In the genomic region with DNA sequence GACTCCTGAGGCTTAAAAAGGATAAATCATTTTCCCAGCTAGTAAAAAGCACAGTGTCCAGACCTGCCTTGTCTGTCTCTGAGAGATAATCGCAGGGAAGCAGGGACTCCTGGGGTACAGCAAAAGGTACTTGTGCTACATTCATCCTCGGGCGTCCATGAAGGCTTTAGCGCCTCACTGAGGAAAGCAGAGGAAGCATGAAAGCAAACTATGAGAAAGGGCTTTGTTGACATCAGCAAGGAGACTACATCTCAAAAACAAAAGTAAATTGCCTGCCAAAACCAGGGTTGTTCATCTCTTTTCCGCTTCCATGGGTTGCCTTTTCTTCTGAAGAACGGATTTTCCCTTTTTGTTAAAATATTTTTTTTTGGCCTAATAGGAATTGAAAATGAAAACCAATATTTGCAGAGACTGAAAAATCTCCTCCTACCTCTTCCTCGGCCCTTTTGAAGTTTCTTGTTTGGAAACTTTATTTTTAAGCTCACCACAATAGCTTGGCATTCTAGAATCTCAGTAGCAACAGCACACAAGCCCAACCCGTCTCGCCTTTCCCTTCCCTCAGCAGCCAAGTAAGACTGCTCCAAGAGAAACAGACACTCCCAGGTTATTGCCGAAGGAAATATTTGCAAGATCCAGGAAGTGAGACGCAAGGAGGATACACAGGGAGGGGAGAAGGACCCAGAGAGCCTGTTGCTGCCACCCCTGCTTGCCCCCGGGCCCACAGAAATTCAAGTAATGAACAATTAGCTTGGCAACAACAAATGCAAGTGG, we compare ENCODE assay signal across 2 cellular contexts.
TF ChIP-seq lines count a peak whose summit lies in the region.

No MANE protein-coding gene starts in this region.

TF ChIP-seq in GM23338, 12 proteins besides CTCF, POLR2A, EP300 and RAD21:
- no peak for TF ChIP-seq ZNF331 (CRISPR knock-in tag; IDR thresholded peaks at IDR 0.05; ENCODE audit: low read depth)
- TF ChIP-seq, protein P1, sequence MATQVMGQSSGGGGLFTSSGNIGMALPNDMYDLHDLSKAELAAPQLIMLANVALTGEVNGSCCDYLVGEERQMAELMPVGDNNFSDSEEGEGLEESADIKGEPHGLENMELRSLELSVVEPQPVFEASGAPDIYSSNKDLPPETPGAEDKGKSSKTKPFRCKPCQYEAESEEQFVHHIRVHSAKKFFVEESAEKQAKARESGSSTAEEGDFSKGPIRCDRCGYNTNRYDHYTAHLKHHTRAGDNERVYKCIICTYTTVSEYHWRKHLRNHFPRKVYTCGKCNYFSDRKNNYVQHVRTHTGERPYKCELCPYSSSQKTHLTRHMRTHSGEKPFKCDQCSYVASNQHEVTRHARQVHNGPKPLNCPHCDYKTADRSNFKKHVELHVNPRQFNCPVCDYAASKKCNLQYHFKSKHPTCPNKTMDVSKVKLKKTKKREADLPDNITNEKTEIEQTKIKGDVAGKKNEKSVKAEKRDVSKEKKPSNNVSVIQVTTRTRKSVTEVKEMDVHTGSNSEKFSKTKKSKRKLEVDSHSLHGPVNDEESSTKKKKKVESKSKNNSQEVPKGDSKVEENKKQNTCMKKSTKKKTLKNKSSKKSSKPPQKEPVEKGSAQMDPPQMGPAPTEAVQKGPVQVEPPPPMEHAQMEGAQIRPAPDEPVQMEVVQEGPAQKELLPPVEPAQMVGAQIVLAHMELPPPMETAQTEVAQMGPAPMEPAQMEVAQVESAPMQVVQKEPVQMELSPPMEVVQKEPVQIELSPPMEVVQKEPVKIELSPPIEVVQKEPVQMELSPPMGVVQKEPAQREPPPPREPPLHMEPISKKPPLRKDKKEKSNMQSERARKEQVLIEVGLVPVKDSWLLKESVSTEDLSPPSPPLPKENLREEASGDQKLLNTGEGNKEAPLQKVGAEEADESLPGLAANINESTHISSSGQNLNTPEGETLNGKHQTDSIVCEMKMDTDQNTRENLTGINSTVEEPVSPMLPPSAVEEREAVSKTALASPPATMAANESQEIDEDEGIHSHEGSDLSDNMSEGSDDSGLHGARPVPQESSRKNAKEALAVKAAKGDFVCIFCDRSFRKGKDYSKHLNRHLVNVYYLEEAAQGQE (IDR thresholded peaks at IDR 0.05; ENCODE audit: unreplicated experiment) = no peak
- TF ChIP-seq, protein P2, sequence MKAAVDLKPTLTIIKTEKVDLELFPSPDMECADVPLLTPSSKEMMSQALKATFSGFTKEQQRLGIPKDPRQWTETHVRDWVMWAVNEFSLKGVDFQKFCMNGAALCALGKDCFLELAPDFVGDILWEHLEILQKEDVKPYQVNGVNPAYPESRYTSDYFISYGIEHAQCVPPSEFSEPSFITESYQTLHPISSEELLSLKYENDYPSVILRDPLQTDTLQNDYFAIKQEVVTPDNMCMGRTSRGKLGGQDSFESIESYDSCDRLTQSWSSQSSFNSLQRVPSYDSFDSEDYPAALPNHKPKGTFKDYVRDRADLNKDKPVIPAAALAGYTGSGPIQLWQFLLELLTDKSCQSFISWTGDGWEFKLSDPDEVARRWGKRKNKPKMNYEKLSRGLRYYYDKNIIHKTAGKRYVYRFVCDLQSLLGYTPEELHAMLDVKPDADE (IDR thresholded peaks at IDR 0.05) = no peak
TF ChIP-seq in GM23338: peak in this region for 0.

TF ChIP-seq in WTC11, 78 proteins besides CTCF, POLR2A, EP300 and RAD21:
- no peak for TF ChIP-seq SP1 (CRISPR knock-in tag; conservative IDR thresholded peaks at IDR 0.05)
- TF ChIP-seq, protein P3, sequence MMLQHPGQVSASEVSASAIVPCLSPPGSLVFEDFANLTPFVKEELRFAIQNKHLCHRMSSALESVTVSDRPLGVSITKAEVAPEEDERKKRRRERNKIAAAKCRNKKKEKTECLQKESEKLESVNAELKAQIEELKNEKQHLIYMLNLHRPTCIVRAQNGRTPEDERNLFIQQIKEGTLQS (CRISPR knock-in tag; conservative IDR thresholded peaks at IDR 0.05) = no peak
- no peak for TF ChIP-seq ZNF423 (CRISPR knock-in tag; IDR thresholded peaks at IDR 0.05)
- TF ChIP-seq NR3C1 (CRISPR knock-in tag; conservative IDR thresholded peaks at IDR 0.05; ENCODE audit: low read depth) = no peak
- TF ChIP-seq, protein P4, sequence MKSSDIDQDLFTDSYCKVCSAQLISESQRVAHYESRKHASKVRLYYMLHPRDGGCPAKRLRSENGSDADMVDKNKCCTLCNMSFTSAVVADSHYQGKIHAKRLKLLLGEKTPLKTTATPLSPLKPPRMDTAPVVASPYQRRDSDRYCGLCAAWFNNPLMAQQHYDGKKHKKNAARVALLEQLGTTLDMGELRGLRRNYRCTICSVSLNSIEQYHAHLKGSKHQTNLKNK (CRISPR knock-in tag; IDR thresholded peaks at IDR 0.05) = no peak
- no peak for TF ChIP-seq TCF7 (CRISPR knock-in tag; IDR thresholded peaks at IDR 0.05; ENCODE audit: low read depth)
- TF ChIP-seq, protein P5, sequence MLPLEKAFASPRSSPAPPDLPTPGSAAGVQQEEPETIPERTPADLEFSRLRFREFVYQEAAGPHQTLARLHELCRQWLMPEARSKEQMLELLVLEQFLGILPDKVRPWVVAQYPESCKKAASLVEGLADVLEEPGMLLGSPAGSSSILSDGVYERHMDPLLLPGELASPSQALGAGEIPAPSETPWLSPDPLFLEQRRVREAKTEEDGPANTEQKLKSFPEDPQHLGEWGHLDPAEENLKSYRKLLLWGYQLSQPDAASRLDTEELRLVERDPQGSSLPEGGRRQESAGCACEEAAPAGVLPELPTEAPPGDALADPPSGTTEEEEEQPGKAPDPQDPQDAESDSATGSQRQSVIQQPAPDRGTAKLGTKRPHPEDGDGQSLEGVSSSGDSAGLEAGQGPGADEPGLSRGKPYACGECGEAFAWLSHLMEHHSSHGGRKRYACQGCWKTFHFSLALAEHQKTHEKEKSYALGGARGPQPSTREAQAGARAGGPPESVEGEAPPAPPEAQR (CRISPR knock-in tag; IDR thresholded peaks at IDR 0.05) = no peak
- no peak for TF ChIP-seq ELF4 (CRISPR knock-in tag; IDR thresholded peaks at IDR 0.05; ENCODE audit: low read depth)
- TF ChIP-seq, protein P6, sequence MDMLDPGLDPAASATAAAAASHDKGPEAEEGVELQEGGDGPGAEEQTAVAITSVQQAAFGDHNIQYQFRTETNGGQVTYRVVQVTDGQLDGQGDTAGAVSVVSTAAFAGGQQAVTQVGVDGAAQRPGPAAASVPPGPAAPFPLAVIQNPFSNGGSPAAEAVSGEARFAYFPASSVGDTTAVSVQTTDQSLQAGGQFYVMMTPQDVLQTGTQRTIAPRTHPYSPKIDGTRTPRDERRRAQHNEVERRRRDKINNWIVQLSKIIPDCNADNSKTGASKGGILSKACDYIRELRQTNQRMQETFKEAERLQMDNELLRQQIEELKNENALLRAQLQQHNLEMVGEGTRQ (CRISPR knock-in tag; IDR thresholded peaks at IDR 0.05) = no peak
- TF ChIP-seq, protein P7, sequence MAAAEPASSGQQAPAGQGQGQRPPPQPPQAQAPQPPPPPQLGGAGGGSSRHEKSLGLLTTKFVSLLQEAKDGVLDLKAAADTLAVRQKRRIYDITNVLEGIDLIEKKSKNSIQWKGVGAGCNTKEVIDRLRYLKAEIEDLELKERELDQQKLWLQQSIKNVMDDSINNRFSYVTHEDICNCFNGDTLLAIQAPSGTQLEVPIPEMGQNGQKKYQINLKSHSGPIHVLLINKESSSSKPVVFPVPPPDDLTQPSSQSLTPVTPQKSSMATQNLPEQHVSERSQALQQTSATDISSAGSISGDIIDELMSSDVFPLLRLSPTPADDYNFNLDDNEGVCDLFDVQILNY (CRISPR knock-in tag; IDR thresholded peaks at IDR 0.05) = no peak
- no peak for TF ChIP-seq IRF2 (CRISPR knock-in tag; IDR thresholded peaks at IDR 0.05; ENCODE audit: borderline replicate concordance, low read depth)
- TF ChIP-seq, protein P8, sequence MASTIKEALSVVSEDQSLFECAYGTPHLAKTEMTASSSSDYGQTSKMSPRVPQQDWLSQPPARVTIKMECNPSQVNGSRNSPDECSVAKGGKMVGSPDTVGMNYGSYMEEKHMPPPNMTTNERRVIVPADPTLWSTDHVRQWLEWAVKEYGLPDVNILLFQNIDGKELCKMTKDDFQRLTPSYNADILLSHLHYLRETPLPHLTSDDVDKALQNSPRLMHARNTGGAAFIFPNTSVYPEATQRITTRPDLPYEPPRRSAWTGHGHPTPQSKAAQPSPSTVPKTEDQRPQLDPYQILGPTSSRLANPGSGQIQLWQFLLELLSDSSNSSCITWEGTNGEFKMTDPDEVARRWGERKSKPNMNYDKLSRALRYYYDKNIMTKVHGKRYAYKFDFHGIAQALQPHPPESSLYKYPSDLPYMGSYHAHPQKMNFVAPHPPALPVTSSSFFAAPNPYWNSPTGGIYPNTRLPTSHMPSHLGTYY (CRISPR knock-in tag; IDR thresholded peaks at IDR 0.05) = no peak
- TF ChIP-seq, protein P9, sequence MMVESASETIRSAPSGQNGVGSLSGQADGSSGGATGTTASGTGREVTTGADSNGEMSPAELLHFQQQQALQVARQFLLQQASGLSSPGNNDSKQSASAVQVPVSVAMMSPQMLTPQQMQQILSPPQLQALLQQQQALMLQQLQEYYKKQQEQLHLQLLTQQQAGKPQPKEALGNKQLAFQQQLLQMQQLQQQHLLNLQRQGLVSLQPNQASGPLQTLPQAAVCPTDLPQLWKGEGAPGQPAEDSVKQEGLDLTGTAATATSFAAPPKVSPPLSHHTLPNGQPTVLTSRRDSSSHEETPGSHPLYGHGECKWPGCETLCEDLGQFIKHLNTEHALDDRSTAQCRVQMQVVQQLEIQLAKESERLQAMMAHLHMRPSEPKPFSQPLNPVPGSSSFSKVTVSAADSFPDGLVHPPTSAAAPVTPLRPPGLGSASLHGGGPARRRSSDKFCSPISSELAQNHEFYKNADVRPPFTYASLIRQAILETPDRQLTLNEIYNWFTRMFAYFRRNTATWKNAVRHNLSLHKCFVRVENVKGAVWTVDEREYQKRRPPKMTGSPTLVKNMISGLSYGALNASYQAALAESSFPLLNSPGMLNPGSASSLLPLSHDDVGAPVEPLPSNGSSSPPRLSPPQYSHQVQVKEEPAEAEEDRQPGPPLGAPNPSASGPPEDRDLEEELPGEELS (CRISPR knock-in tag; IDR thresholded peaks at IDR 0.05) = no peak
